ENCODE assay signal across 14 cellular contexts in genomic region chr3:185549651-185550111, GRCh38. TPM values are rescaled to one million over a fixed set of nuclear protein-coding genes. Genes with fewer than 3 reads are reported as not detected.
DNase-seq lines count a peak whose midpoint lies in the region; ATAC-seq and TF ChIP-seq lines count a peak whose summit lies in the region.
"Had no signal": no experiment of that assay in that cellular context is flagged by ENCODE, and none has a peak within 500 bp of the region (broad histone marks: within the 10 kb centered on the region; RNA-seq: fewer than 3 reads in every experiment).

No MANE protein-coding gene starts in this region.

- BruUV-seq in OCI-LY7 (replicated peaks; lab: Mats Ljungman, UMichigan) = no TSS peak

- H3K36me3 ChIP-seq in left lung = no peaks in the 10 kb centered on the region
- H3K36me3 ChIP-seq in upper lobe of right lung = no peaks in the 10 kb centered on the region
- H3K36me3 ChIP-seq in OCI-LY7 (ENCODE audit: insufficient read depth, low read length) = no peaks in the 10 kb centered on the region

- intact Hi-C loops in left lung (cut with DNase I) = no loop called here
- intact Hi-C loops in upper lobe of right lung (cut with DNase I) = no loop called here
- intact Hi-C loops in OCI-LY7 (cut with micrococcal nuclease; ENCODE audit: unreplicated experiment) = no loop called here

- H3K27ac ChIP-seq in left lung (peak overlapping the region; percentile 57 to 65), upper lobe of right lung (peak overlapping the region; percentile 72), OCI-LY7 (ENCODE audit: low read depth, low read length, poor library complexity, severe bottlenecking) (no peak overlapping the region)

- H3K9me3 ChIP-seq in left lung (no peaks in the 10 kb centered on the region), upper lobe of right lung (no peaks in the 10 kb centered on the region), OCI-LY7 (ENCODE audit: low read length) (no peaks in the 10 kb centered on the region)

- H2AFZ ChIP-seq in OCI-LY7 (ENCODE audit: low read length) = no peak overlapping the region

- no peaks in the 10 kb centered on the region for H3K9me2 ChIP-seq in OCI-LY7 (ENCODE audit: insufficient read depth, low read length)

- H3K79me2 ChIP-seq in OCI-LY7 (ENCODE audit: insufficient read depth, low read depth, low read length) = no peaks in the 10 kb centered on the region

- H3K4me1 ChIP-seq in left lung (no peaks in the 10 kb centered on the region), upper lobe of right lung (no peaks in the 10 kb centered on the region), OCI-LY7 (ENCODE audit: insufficient read depth, low read length, poor library complexity, severe bottlenecking) (no peaks in the 10 kb centered on the region)

- ATAC-seq in left lung (peak; percentile 50), upper lobe of right lung (peak; percentile 67), HG03139 (IDR thresholded peaks at IDR 0.05; ENCODE audit: unreplicated experiment) (no peak)

- TF ChIP-seq CTCF in cardiac fibroblast (IDR thresholded peaks at IDR 0.05; ENCODE audit: low read depth, low read length) = no peak
- TF ChIP-seq CTCF in left lung (IDR thresholded peaks at IDR 0.05) = no peak
- TF ChIP-seq CTCF in upper lobe of right lung (IDR thresholded peaks at IDR 0.05) = no peak
- TF ChIP-seq CTCF in OCI-LY7 (conservative IDR thresholded peaks at IDR 0.05; ENCODE audit: low read length) = no peak

- H3K4me3 ChIP-seq in cardiac fibroblast (replicated peaks in 1 of 2; ENCODE audit: low read depth in 2 of 2, low read length in 2 of 2) (no peak overlapping the region), left lung (peak overlapping the region in 1 of 2 donors; percentile 21), upper lobe of right lung (no peak overlapping the region), OCI-LY7 (ENCODE audit: low read depth, low read length, poor library complexity, severe bottlenecking) (no peak overlapping the region)
- H3K4me3 ChIP-seq: dorsolateral prefrontal cortex had no signal

- H4K20me1 ChIP-seq in OCI-LY7 (ENCODE audit: insufficient read depth, low read length) = no peaks in the 10 kb centered on the region

- H3K27me3 ChIP-seq in left lung = no peaks in the 10 kb centered on the region
- no peaks in the 10 kb centered on the region for H3K27me3 ChIP-seq in upper lobe of right lung
- H3K27me3 ChIP-seq: dorsolateral prefrontal cortex had no signal

- DNase-seq in LHCN-M2 (ENCODE audit: low read depth) (peak; percentile 13), cardiac fibroblast (ENCODE audit: low read depth in 2 of 2) (peak; percentile 56 to 67), left lung (no peak), upper lobe of right lung (no peak), ureter (ENCODE audit: low spot score) (no peak), OCI-LY7 (ENCODE audit: low spot score) (no peak)
- DNase-seq: activated CD4-positive, alpha-beta memory T cell treated with anti-CD3 and anti-CD28 coated beads for 36 hours; activated naive CD4-positive, alpha-beta T cell treated with anti-CD3 and anti-CD28 coated beads for 36 hours; DMS153; NCI-H187; NK-92 treated with Interleukin-12 subunit alpha and Interleukin-12 subunit beta, amount 100 ng/mL, for 24 hours; T-helper 1 cell had no signal

- POLR2A ChIA-PET in OCI-LY7 (lab: Charles Lee) = no interaction called here

- no peak overlapping the region for H3K4me2 ChIP-seq in OCI-LY7 (ENCODE audit: low read length)

- CTCF ChIA-PET in OCI-LY7 (lab: Charles Lee; ENCODE audit: unreplicated experiment) = no interaction called here

RNA-seq across cellular contexts. Expression of gene LIPH, which starts 2.7 kb away (rescaled TPM):
- total RNA-seq in LHCN-M2 (2014; rRNA removed) (not detected in 2 replicates), left lung (10 to 100 TPM; 35.6 to 76.0 TPM), upper lobe of right lung (38.0 TPM), ureter (16.7 TPM), OCI-LY7 (2022) (not detected in 2 replicates)
- 0.05 TPM for polyA plus RNA-seq in LHCN-M2 (2012)
- total RNA-seq in OCI-LY7 (2014; rRNA removed; shearing (Covaris generic)) = not detected in 2 replicates
- total RNA-seq: activated CD4-positive, alpha-beta memory T cell treated with anti-CD3 and anti-CD28 coated beads for 36 hours; activated naive CD4-positive, alpha-beta T cell treated with anti-CD3 and anti-CD28 coated beads for 36 hours had no signal

RNA-seq across cellular contexts. Expression of gene SENP2, which starts 36.4 kb away (rescaled TPM):
- total RNA-seq in LHCN-M2 (2014; rRNA removed) (28.4 and 28.5 TPM in 2 replicates), left lung (10 to 100 TPM; 31.6 to 34.0 TPM), upper lobe of right lung (42.0 TPM), ureter (51.8 TPM), OCI-LY7 (2022) (64.5 and 70.0 TPM in 2 replicates)
- polyA plus RNA-seq in LHCN-M2 (2012) = 15.1 TPM
- total RNA-seq in OCI-LY7 (2014; rRNA removed; shearing (Covaris generic)) = 39.8 and 62.0 TPM in 2 replicates

RNA-seq across cellular contexts. Expression of gene TMEM41A, which starts 50.8 kb away (rescaled TPM):
- 8.9 and 9.2 TPM in 2 replicates for total RNA-seq in LHCN-M2 (2014; rRNA removed)
- 7.0 TPM for polyA plus RNA-seq in LHCN-M2 (2012)
- 10 to 100 TPM; 26.3 to 28.4 TPM for total RNA-seq in left lung
- total RNA-seq in upper lobe of right lung = 31.6 TPM
- total RNA-seq in ureter = 31.9 TPM
- total RNA-seq in OCI-LY7 (2014; rRNA removed; shearing (Covaris generic)) = 5.5 and 7.0 TPM in 2 replicates
- 9.8 and 11.0 TPM in 2 replicates for total RNA-seq in OCI-LY7 (2022)

Comparison
In these comparisons a context has a peak if more than half of its experiments do, and no peak if none do; other contexts are left out.
1. DNase-seq: peak in LHCN-M2 (single experiment) and cardiac fibroblast (2 of 2); none in left lung (0 of 2), upper lobe of right lung (single experiment), ureter (single experiment) and OCI-LY7 (single experiment).
2. RNA of gene LIPH, which starts 2.7 kb away (total RNA-seq): 35.6 to 76.0 TPM in left lung, 38.0 TPM in upper lobe of right lung (single experiment) and 16.7 TPM in ureter (single experiment); not detected in LHCN-M2 and not detected in OCI-LY7; every median in the first group is over 10 times any median in the second.